Comparison of ENCODE assay signal across 11 cellular contexts in the genomic region with DNA sequence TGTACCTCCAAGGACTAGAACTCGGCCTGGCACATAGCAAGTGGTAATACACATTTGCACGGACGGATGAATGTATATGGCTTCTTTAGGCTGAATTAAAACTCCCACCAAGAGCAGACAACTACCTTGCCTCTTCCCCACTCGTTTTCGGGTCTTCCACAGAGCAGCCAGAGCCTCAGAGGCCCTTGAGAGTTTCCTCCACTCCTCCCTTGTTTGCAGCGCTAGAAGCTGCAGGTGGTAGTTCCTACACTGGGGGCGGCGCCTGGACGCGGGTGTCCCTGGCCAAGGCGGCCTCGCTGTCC. TPM values are rescaled to one million over a fixed set of nuclear protein-coding genes. Genes with fewer than 3 reads are reported as not detected.
DNase-seq lines count a peak whose midpoint lies in the region; ATAC-seq and TF ChIP-seq lines count a peak whose summit lies in the region.
"Had no signal": no experiment of that assay in that cellular context is flagged by ENCODE, and none has a peak within 500 bp of the region (broad histone marks: within the 10 kb centered on the region; RNA-seq: fewer than 3 reads in every experiment).

No MANE protein-coding gene starts in this region.

- intact Hi-C loops in A673 (cut with micrococcal nuclease; ENCODE audit: unreplicated experiment): no loop called here
- intact Hi-C loops in activated naive CD4-positive, alpha-beta T cell treated with anti-CD3 and anti-CD28 coated beads for 36 hours (cut with micrococcal nuclease): no loop called here

- TF ChIP-seq CTCF in A673 (conservative IDR thresholded peaks at IDR 0.05; ENCODE audit: low read depth, low read length): no peak
- no peak for TF ChIP-seq CTCF in epithelial cell of proximal tubule (conservative IDR thresholded peaks at IDR 0.05; ENCODE audit: low read depth, low read length)
- no peak for TF ChIP-seq CTCF in neural cell (IDR thresholded peaks at IDR 0.05; ENCODE audit: poor library complexity, severe bottlenecking)

- no peaks in the 10 kb centered on the region for H3K9me2 ChIP-seq in neural cell (ENCODE audit: insufficient read depth, low read length)

- H3K9me3 Mint-ChIP-seq in activated naive CD4-positive, alpha-beta T cell treated with anti-CD3 and anti-CD28 coated beads for 36 hours: peaks cover 4% of the 10 kb centered on the region

- no peak overlapping the region for H3K27ac Mint-ChIP-seq in activated naive CD4-positive, alpha-beta T cell treated with anti-CD3 and anti-CD28 coated beads for 36 hours
- H3K27ac Mint-ChIP-seq: natural killer cell treated with Interleukin-12 subunit alpha and Interleukin-12 subunit beta and Interleukin-15 and Interleukin-18, amount 100 ng/mL, for 72 hours had no signal

- no peak for TF ChIP-seq RAD21 in neural cell (conservative IDR thresholded peaks at IDR 0.05)

- no TSS peak for BruUV-seq in A673 (replicated peaks; lab: Mats Ljungman, UMichigan)

- H3K4me3 Mint-ChIP-seq in activated naive CD4-positive, alpha-beta T cell treated with anti-CD3 and anti-CD28 coated beads for 36 hours: no peak overlapping the region
- H3K4me3 Mint-ChIP-seq: natural killer cell treated with Interleukin-12 subunit alpha and Interleukin-12 subunit beta and Interleukin-15 and Interleukin-18, amount 100 ng/mL, for 72 hours had no signal

- peaks cover 46% of the 10 kb centered on the region for H3K79me2 ChIP-seq in neural cell (replicated peaks; ENCODE audit: insufficient read depth, low read length)

- H3K36me3 Mint-ChIP-seq in activated naive CD4-positive, alpha-beta T cell treated with anti-CD3 and anti-CD28 coated beads for 36 hours (ENCODE audit: low read depth): no peaks in the 10 kb centered on the region
- H3K36me3 Mint-ChIP-seq: natural killer cell treated with Interleukin-12 subunit alpha and Interleukin-12 subunit beta and Interleukin-15 and Interleukin-18, amount 100 ng/mL, for 72 hours had no signal

- H3K27me3 Mint-ChIP-seq in activated naive CD4-positive, alpha-beta T cell treated with anti-CD3 and anti-CD28 coated beads for 36 hours (ENCODE audit: low read depth): peaks cover 35% of the 10 kb centered on the region

- CTCF ChIA-PET in A673 (lab: Charles Lee): no interaction called here
- CTCF ChIA-PET in activated naive CD4-positive, alpha-beta T cell treated with anti-CD3 and anti-CD28 coated beads for 36 hours (lab: Charles Lee): interaction anchor here (0.7 kb wide), 1 partner anchor 198 kb away, joined by 3 read pairs; no protein-coding TSS in a partner anchor

- TF ChIP-seq EP300 in neural cell (conservative IDR thresholded peaks at IDR 0.05; ENCODE audit: poor library complexity, severe bottlenecking): no peak

- peaks cover 8% of the 10 kb centered on the region for H3K4me1 Mint-ChIP-seq in activated naive CD4-positive, alpha-beta T cell treated with anti-CD3 and anti-CD28 coated beads for 36 hours (ENCODE audit: low read depth)

- no peak overlapping the region for H3K4me2 ChIP-seq in neural cell (ENCODE audit: low read length)

- H3K4me3 ChIP-seq in A673 (ENCODE audit: low read depth, low read length, poor library complexity, severe bottlenecking): peak overlapping the region; percentile 76
- peak overlapping the region; percentile 64 for H3K4me3 ChIP-seq in HUES48 (ENCODE audit: low read depth, low read length)
- peak overlapping the region; percentile 79 for H3K4me3 ChIP-seq in epithelial cell of proximal tubule (ENCODE audit: low read depth, low read length)
- peak overlapping the region; percentile 74 for H3K4me3 ChIP-seq in neural cell (ENCODE audit: low read length)

- H3K36me3 ChIP-seq in A673 (ENCODE audit: insufficient read depth, low read length, poor library complexity, severe bottlenecking) (no peaks in the 10 kb centered on the region), HUES48 (ENCODE audit: control insufficient read depth, insufficient read depth, low read length) (no peaks in the 10 kb centered on the region), neural cell (ENCODE audit: insufficient read depth, low read length) (no peaks in the 10 kb centered on the region)

- H2AFZ ChIP-seq in neural cell (ENCODE audit: low read depth, low read length): no peak overlapping the region

- ATAC-seq in GM21360 (IDR thresholded peaks at IDR 0.05; ENCODE audit: unreplicated experiment): no peak
- no peak for ATAC-seq in GM21529 (IDR thresholded peaks at IDR 0.05; ENCODE audit: unreplicated experiment)

- H3K27me3 ChIP-seq in A673 (replicated peaks; ENCODE audit: insufficient read depth, low read depth, low read length, poor library complexity): peaks cover 8% of the 10 kb centered on the region
- H3K27me3 ChIP-seq in HUES48 (ENCODE audit: control insufficient read depth, insufficient read depth, low read length): peaks cover 38% of the 10 kb centered on the region
- peaks cover 17% of the 10 kb centered on the region for H3K27me3 ChIP-seq in neural cell (ENCODE audit: insufficient read depth, low read depth, low read length)

- peaks cover 5% of the 10 kb centered on the region for H3F3A ChIP-seq in neural cell (ENCODE audit: insufficient read depth, low read length, poor library complexity, severe bottlenecking)

- no peaks in the 10 kb centered on the region for H4K20me1 ChIP-seq in neural cell (ENCODE audit: insufficient read depth)

- DNase-seq in A673 (ENCODE audit: low spot score) (peak; percentile 46), epithelial cell of proximal tubule (ENCODE audit: low read depth) (no peak), T-helper 9 cell (no peak)
- no peak for DNase-seq in activated naive CD4-positive, alpha-beta T cell treated with anti-CD3 and anti-CD28 coated beads for 36 hours
- DNase-seq: DND-41, T-helper 1 cell had no signal

- no peak overlapping the region for H3K27ac ChIP-seq in A673 (ENCODE audit: low read depth, low read length, poor library complexity, severe bottlenecking)
- H3K27ac ChIP-seq in HUES48 (ENCODE audit: low read depth, low read length): no peak overlapping the region
- no peak overlapping the region for H3K27ac ChIP-seq in neural cell (ENCODE audit: low read length)

- POLR2A ChIA-PET in A673 (lab: Charles Lee; ENCODE audit: low non-redundant PET): no interaction called here

- H3K9me3 ChIP-seq in A673 (ENCODE audit: low read depth, low read length, poor library complexity, severe bottlenecking) (no peaks in the 10 kb centered on the region), HUES48 (ENCODE audit: control insufficient read depth, insufficient read depth, low read length) (no peaks in the 10 kb centered on the region), neural cell (ENCODE audit: low read length) (no peaks in the 10 kb centered on the region)

- H3K4me1 ChIP-seq in A673 (ENCODE audit: insufficient read depth, low read length, poor library complexity, severe bottlenecking) (peaks cover 7% of the 10 kb centered on the region), HUES48 (ENCODE audit: control insufficient read depth, insufficient read depth, low read length) (0 out of 2 replicates have a peak, but pooled peaks cover 4% of the 10 kb centered on the region)

- H3K9ac ChIP-seq in HUES48 (ENCODE audit: low read depth, low read length) (no peak overlapping the region), neural cell (ENCODE audit: low read length) (peak overlapping the region; percentile 43)

TF ChIP-seq in neural cell, 6 proteins besides CTCF, POLR2A, EP300 and RAD21:
- no peak for TF ChIP-seq EZH2 (IDR thresholded peaks at IDR 0.05; ENCODE audit: borderline replicate concordance, insufficient read depth, low read length, poor library complexity, severe bottlenecking)
- TF ChIP-seq, protein P1, sequence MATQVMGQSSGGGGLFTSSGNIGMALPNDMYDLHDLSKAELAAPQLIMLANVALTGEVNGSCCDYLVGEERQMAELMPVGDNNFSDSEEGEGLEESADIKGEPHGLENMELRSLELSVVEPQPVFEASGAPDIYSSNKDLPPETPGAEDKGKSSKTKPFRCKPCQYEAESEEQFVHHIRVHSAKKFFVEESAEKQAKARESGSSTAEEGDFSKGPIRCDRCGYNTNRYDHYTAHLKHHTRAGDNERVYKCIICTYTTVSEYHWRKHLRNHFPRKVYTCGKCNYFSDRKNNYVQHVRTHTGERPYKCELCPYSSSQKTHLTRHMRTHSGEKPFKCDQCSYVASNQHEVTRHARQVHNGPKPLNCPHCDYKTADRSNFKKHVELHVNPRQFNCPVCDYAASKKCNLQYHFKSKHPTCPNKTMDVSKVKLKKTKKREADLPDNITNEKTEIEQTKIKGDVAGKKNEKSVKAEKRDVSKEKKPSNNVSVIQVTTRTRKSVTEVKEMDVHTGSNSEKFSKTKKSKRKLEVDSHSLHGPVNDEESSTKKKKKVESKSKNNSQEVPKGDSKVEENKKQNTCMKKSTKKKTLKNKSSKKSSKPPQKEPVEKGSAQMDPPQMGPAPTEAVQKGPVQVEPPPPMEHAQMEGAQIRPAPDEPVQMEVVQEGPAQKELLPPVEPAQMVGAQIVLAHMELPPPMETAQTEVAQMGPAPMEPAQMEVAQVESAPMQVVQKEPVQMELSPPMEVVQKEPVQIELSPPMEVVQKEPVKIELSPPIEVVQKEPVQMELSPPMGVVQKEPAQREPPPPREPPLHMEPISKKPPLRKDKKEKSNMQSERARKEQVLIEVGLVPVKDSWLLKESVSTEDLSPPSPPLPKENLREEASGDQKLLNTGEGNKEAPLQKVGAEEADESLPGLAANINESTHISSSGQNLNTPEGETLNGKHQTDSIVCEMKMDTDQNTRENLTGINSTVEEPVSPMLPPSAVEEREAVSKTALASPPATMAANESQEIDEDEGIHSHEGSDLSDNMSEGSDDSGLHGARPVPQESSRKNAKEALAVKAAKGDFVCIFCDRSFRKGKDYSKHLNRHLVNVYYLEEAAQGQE (IDR thresholded peaks at IDR 0.05; ENCODE audit: borderline replicate concordance): no peak
- TF ChIP-seq SMC3 (conservative IDR thresholded peaks at IDR 0.05; ENCODE audit: poor library complexity): no peak
- TF ChIP-seq POLR2AphosphoS5 (IDR thresholded peaks at IDR 0.05): no peak
- no peak for TF ChIP-seq TAF1 (IDR thresholded peaks at IDR 0.05; ENCODE audit: low read depth)
- no peak for TF ChIP-seq MXI1 (conservative IDR thresholded peaks at IDR 0.05; ENCODE audit: poor library complexity, severe bottlenecking)

RNA-seq across cellular contexts. Expression of a gene that starts 10.2 kb away (rescaled TPM):
- total RNA-seq in A673 (2021): 9.1 and 11.2 TPM in 2 replicates
- total RNA-seq in epithelial cell of proximal tubule: 1.6 and 4.3 TPM in 2 replicates
- 14.0 and 15.7 TPM in 2 replicates for polyA plus RNA-seq in neural cell
- 29.9 and 33.9 TPM in 2 replicates for polyA minus RNA-seq in neural cell
- total RNA-seq in activated naive CD4-positive, alpha-beta T cell treated with anti-CD3 and anti-CD28 coated beads for 36 hours: under 1 TPM; 0.12 to 0.52 TPM
